8 cellular contexts compared by ENCODE assay signal in genomic region chr18:10519999-10520935, GRCh38. TPM values are rescaled to one million over a fixed set of nuclear protein-coding genes. Genes with fewer than 3 reads are reported as not detected.
A peak's percentile ranks its signal among the peaks of the same experiment; 100 is the strongest.
DNase-seq lines count a peak whose midpoint lies in the region; ATAC-seq and TF ChIP-seq lines count a peak whose summit lies in the region.

No MANE protein-coding gene starts in this region.

- TF ChIP-seq CTCF in CD8-positive, alpha-beta T cell (IDR thresholded peaks at IDR 0.05), result peak; percentile 54
- peak; percentile 95 for TF ChIP-seq CTCF in OCI-LY7 (conservative IDR thresholded peaks at IDR 0.05; ENCODE audit: low read length)
- TF ChIP-seq CTCF in fibroblast of lung (conservative IDR thresholded peaks at IDR 0.05 in 1 of 2, IDR thresholded peaks at IDR 0.05 in 1 of 2; ENCODE audit: low read depth in 1 of 2, low read length in 2 of 2), result peak; percentile 73 to 83
- TF ChIP-seq CTCF in nephron (IDR thresholded peaks at IDR 0.05; ENCODE audit: unreplicated experiment in 3 of 3), result peak; percentile 86 to 96 (median 91)

- ATAC-seq in CD8-positive, alpha-beta T cell, result peak; percentile 89
- peak; percentile 84 for ATAC-seq in GM19463 (IDR thresholded peaks at IDR 0.05; ENCODE audit: unreplicated experiment)
- peak; percentile 89 to 91 for ATAC-seq in activated T-cell treated with anti-CD3 and anti-CD28 coated beads, Interleukin-2, amount 50 U/mL, for 72 hours (replicated peaks in 1 of 2)

- peaks cover 3% of the 10 kb centered on the region for H3K9me3 Mint-ChIP-seq in CD8-positive, alpha-beta T cell
- H3K9me3 Mint-ChIP-seq in activated T-cell treated with anti-CD3 and anti-CD28 coated beads, Interleukin-2, amount 50 U/mL, for 72 hours, result no peaks in the 10 kb centered on the region
- peaks cover 2% of the 10 kb centered on the region for H3K9me3 Mint-ChIP-seq in nephron

- CTCF ChIA-PET in CD8-positive, alpha-beta T cell (lab: Charles Lee), result interaction anchor here (0.6 to 5.1 kb wide), 4 partner anchors 10 to 618 kb away, joined by 3 to 66 read pairs (median 6); no protein-coding TSS in a partner anchor
- CTCF ChIA-PET in OCI-LY7 (lab: Charles Lee; ENCODE audit: unreplicated experiment), result interaction anchor here (1.4 kb wide), 1 partner anchor 607 kb away, joined by 3 read pairs; the partner anchor contains the start of gene VAPA

- H4K20me1 ChIP-seq in OCI-LY7 (ENCODE audit: insufficient read depth, low read length) (0 out of 2 replicates have a peak, but pooled peaks cover 4% of the 10 kb centered on the region), fibroblast of lung (ENCODE audit: control insufficient read depth, extremely low read depth, insufficient read depth, low read length) (no peaks in the 10 kb centered on the region)

- H3K4me2 ChIP-seq in OCI-LY7 (ENCODE audit: low read length), result peak overlapping the region; percentile 53
- peak overlapping the region; percentile 61 for H3K4me2 ChIP-seq in fibroblast of lung (ENCODE audit: extremely low read depth, insufficient read depth, low read length)

- H3K9me2 ChIP-seq in OCI-LY7 (ENCODE audit: insufficient read depth, low read length), result no peaks in the 10 kb centered on the region

- intact Hi-C loops in CD8-positive, alpha-beta T cell (cut with DNase I, micrococcal nuclease), result loop anchor here (1.0 to 10.0 kb wide), 5 partner anchors 488 to 1905 kb away; partner anchors contain the start of genes AFG3L2 (in 1 of the 2) and IMPA2 (in 1 of the 2)
- intact Hi-C loops in OCI-LY7 (cut with micrococcal nuclease; ENCODE audit: unreplicated experiment), result loop anchor here (1.0 to 10.0 kb wide), 3 partner anchors 245 to 905 kb away; partner anchors contain the start of gene PPP4R1

- no peaks in the 10 kb centered on the region for H3K9me3 ChIP-seq in CD8-positive, alpha-beta T cell (ENCODE audit: low read length)
- H3K9me3 ChIP-seq in OCI-LY7 (ENCODE audit: low read length) (no peaks in the 10 kb centered on the region), fibroblast of lung (ENCODE audit: control insufficient read depth, insufficient read depth, low read depth, low read length) (no peaks in the 10 kb centered on the region)

- BruUV-seq in OCI-LY7 (replicated peaks; lab: Mats Ljungman, UMichigan), result no TSS peak

- no peak overlapping the region for H3K4me3 Mint-ChIP-seq in CD8-positive, alpha-beta T cell
- H3K4me3 Mint-ChIP-seq in activated T-cell treated with anti-CD3 and anti-CD28 coated beads, Interleukin-2, amount 50 U/mL, for 72 hours, result peak overlapping the region in 1 of 2 donors; percentile 12
- H3K4me3 Mint-ChIP-seq in nephron, result peak overlapping the region in 1 of 3 experiments; percentile 27

- no peaks in the 10 kb centered on the region for H3K27me3 ChIP-seq in CD8-positive, alpha-beta T cell (ENCODE audit: insufficient read depth, low read length)
- no peaks in the 10 kb centered on the region for H3K27me3 ChIP-seq in fibroblast of lung (ENCODE audit: control insufficient read depth, insufficient read depth, low read length)

- peaks cover 14% of the 10 kb centered on the region for H3K4me1 Mint-ChIP-seq in CD8-positive, alpha-beta T cell (ENCODE audit: low read depth)
- H3K4me1 Mint-ChIP-seq in activated T-cell treated with anti-CD3 and anti-CD28 coated beads, Interleukin-2, amount 50 U/mL, for 72 hours (ENCODE audit: low read depth), result peaks cover 17% of the 10 kb centered on the region
- peaks cover 45% of the 10 kb centered on the region for H3K4me1 Mint-ChIP-seq in nephron

- no peaks in the 10 kb centered on the region for H3K36me3 Mint-ChIP-seq in CD8-positive, alpha-beta T cell
- no peaks in the 10 kb centered on the region for H3K36me3 Mint-ChIP-seq in activated T-cell treated with anti-CD3 and anti-CD28 coated beads, Interleukin-2, amount 50 U/mL, for 72 hours (ENCODE audit: insufficient read depth in 2 of 2)
- H3K36me3 Mint-ChIP-seq in nephron (ENCODE audit: low read depth), result no peaks in the 10 kb centered on the region

- peaks cover 3% of the 10 kb centered on the region for H3K4me1 ChIP-seq in CD8-positive, alpha-beta T cell (ENCODE audit: insufficient read depth, low read length)
- H3K4me1 ChIP-seq in OCI-LY7 (ENCODE audit: insufficient read depth, low read length, poor library complexity, severe bottlenecking) (peaks cover 10% of the 10 kb centered on the region), fibroblast of lung (ENCODE audit: control insufficient read depth, extremely low read depth, insufficient read depth, low read length) (peaks cover 12% of the 10 kb centered on the region)

- peak; percentile 8 to 64 (median 55) for DNase-seq in CD8-positive, alpha-beta T cell
- DNase-seq in KG1 (lab: John Stamatoyannopoulos, UW) (peak; percentile 50), OCI-LY7 (ENCODE audit: low spot score) (peak; percentile 86), fibroblast of lung (ENCODE audit: low read depth in 2 of 2) (peak; percentile 85 to 96), superior temporal gyrus (ENCODE audit: extremely low spot score) (peak; percentile 94)
- DNase-seq in activated T-cell treated with anti-CD3 and anti-CD28 coated beads, Interleukin-2, amount 50 U/mL, for 72 hours, result peak; percentile 60 to 66

- no peak overlapping the region for H3K9ac ChIP-seq in fibroblast of lung (ENCODE audit: insufficient read depth, low read length)

- H2AFZ ChIP-seq in OCI-LY7 (ENCODE audit: low read length) (peak overlapping the region; percentile 76; the same call in 1 of the 2 replicates), fibroblast of lung (ENCODE audit: low read length) (no peak overlapping the region)

- H3K36me3 ChIP-seq in CD8-positive, alpha-beta T cell (ENCODE audit: insufficient read depth, low read length), result no peaks in the 10 kb centered on the region
- H3K36me3 ChIP-seq in OCI-LY7 (ENCODE audit: insufficient read depth, low read length), result no peaks in the 10 kb centered on the region
- H3K36me3 ChIP-seq in fibroblast of lung (ENCODE audit: control insufficient read depth, insufficient read depth, low read length), result no peaks in the 10 kb centered on the region

- peaks cover 30% of the 10 kb centered on the region for H3K27me3 Mint-ChIP-seq in CD8-positive, alpha-beta T cell (ENCODE audit: low read depth)
- H3K27me3 Mint-ChIP-seq in activated T-cell treated with anti-CD3 and anti-CD28 coated beads, Interleukin-2, amount 50 U/mL, for 72 hours (ENCODE audit: low read depth), result peaks cover 39% of the 10 kb centered on the region
- H3K27me3 Mint-ChIP-seq in nephron (ENCODE audit: low read depth), result peaks cover 5% of the 10 kb centered on the region

- H3K79me2 ChIP-seq in OCI-LY7 (ENCODE audit: insufficient read depth, low read depth, low read length) (no peaks in the 10 kb centered on the region), fibroblast of lung (ENCODE audit: control insufficient read depth, insufficient read depth, low read length) (no peaks in the 10 kb centered on the region)

- POLR2A ChIA-PET in CD8-positive, alpha-beta T cell (lab: Charles Lee), result interaction anchor here (1.1 kb wide), 1 partner anchor 551 kb away, joined by 3 read pairs; no protein-coding TSS in a partner anchor
- POLR2A ChIA-PET in OCI-LY7 (lab: Charles Lee), result interaction anchor here (1.6 kb wide), 1 partner anchor 607 kb away, joined by 3 read pairs; the partner anchor contains the start of gene VAPA

- H3K4me3 ChIP-seq in CD8-positive, alpha-beta T cell (ENCODE audit: low read depth, low read length), result no peak overlapping the region
- H3K4me3 ChIP-seq in OCI-LY7 (ENCODE audit: low read depth, low read length, poor library complexity, severe bottlenecking) (no peak overlapping the region), fibroblast of lung (replicated peaks in 1 of 4; ENCODE audit: control extremely low read depth in 1 of 4, insufficient read depth in 1 of 4, low read depth in 3 of 4, low read length in 4 of 4) (peak overlapping the region in 3 of 4 experiments; percentile 1 to 27 (median 6))

- no peak overlapping the region for H3K27ac ChIP-seq in CD8-positive, alpha-beta T cell (ENCODE audit: low read depth, low read length)
- H3K27ac ChIP-seq in OCI-LY7 (ENCODE audit: low read depth, low read length, poor library complexity, severe bottlenecking), result no peak overlapping the region
- H3K27ac ChIP-seq in fibroblast of lung (ENCODE audit: insufficient read depth, low read length), result no peak overlapping the region

- no peak overlapping the region for H3K27ac Mint-ChIP-seq in CD8-positive, alpha-beta T cell
- peak overlapping the region; percentile 16 for H3K27ac Mint-ChIP-seq in activated T-cell treated with anti-CD3 and anti-CD28 coated beads, Interleukin-2, amount 50 U/mL, for 72 hours
- peak overlapping the region in 2 of 3 experiments; percentile 52 to 82 for H3K27ac Mint-ChIP-seq in nephron

RNA-seq across cellular contexts. Expression of gene NAPG, which starts 5.6 kb away (rescaled TPM):
- total RNA-seq in CD8-positive, alpha-beta T cell, result 10 to 100 TPM; 33.2 to 35.8 TPM
- 34.6 and 41.4 TPM in 2 replicates for total RNA-seq in OCI-LY7 (2014; rRNA removed; shearing (Covaris generic))
- total RNA-seq in OCI-LY7 (2022) (52.3 and 52.9 TPM in 2 replicates), fibroblast of lung (30.8 and 33.7 TPM in 2 replicates)
- total RNA-seq in activated T-cell treated with anti-CD3 and anti-CD28 coated beads, Interleukin-2, amount 50 U/mL, for 72 hours, result 10 to 100 TPM; 36.5 to 37.9 TPM
- 22.7 and 23.1 TPM in 2 replicates for polyA plus RNA-seq in fibroblast of lung
- polyA plus RNA-seq in fibroblast of lung (2012), result 15.0 and 17.5 TPM in 2 replicates
- 9.8 and 18.0 TPM in 2 replicates for polyA minus RNA-seq in fibroblast of lung (ENCODE audit: low replicate concordance)

Comparison
In these comparisons a context has a peak if more than half of its experiments do, and no peak if none do; other contexts are left out.
1. H3K4me3 ChIP-seq: peak in fibroblast of lung (3 of 4); none in CD8-positive, alpha-beta T cell (single experiment) and OCI-LY7 (single experiment).
2. Peak in every context shown above with its lines, with median percentiles within 50 percentile points of each other: ATAC-seq, DNase-seq and CTCF ChIP-seq.